ENCODE assay signal across 9 cellular contexts in the genomic region with DNA sequence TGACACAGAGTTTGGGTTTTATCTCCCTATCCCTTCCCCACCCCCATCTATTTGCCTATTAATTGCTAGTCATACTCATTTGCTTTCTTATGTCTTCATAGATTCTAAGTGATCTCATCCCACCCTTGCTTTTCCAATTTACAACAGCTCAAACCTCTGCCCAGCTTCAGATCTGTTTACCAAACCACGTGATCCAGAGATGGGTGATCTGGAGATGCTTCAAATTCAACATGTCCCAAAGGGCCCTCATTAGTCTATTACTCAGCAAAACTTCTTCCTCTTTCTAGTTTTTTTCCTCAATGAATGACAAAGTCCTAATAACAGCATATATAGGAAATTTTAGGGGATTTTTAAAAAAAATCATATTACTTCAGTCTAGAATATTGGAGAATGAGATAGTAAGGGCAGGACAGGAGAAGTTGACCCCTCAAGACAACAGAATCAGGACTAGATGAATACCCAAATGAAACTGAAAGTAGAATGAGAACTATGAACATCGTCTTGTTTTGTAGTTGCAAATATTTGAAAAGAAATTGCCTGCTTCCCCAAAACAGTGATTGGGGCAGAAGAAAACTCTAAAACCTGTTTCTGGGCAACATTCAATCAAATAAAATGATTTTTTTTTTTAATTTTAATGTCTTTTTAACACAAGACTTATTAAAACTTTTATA.
DNase-seq lines count a peak whose midpoint lies in the region; ATAC-seq and TF ChIP-seq lines count a peak whose summit lies in the region.
"Had no signal": no experiment of that assay in that cellular context is flagged by ENCODE, and none has a peak within 500 bp of the region (broad histone marks: within the 10 kb centered on the region; RNA-seq: fewer than 3 reads in every experiment).

No MANE protein-coding gene starts in this region.

- CTCF ChIA-PET in A673 (lab: Charles Lee), result no interaction called here

- peaks cover 7% of the 10 kb centered on the region for H3K4me1 Mint-ChIP-seq in activated CD4-positive, alpha-beta T cell treated with anti-CD3 and anti-CD28 coated beads, Interleukin-2, amount 10 ng/mL, durations not matched to agents 24 days and 14 days
- H3K4me1 Mint-ChIP-seq in activated T-helper 17 cell treated with anti-CD3 and anti-CD28 coated beads, Interleukin-2, amount 50 U/mL, for 72 hours, result peaks cover 7% of the 10 kb centered on the region
- H3K4me1 Mint-ChIP-seq in stimulated activated effector memory CD8-positive, alpha-beta T cell treated with anti-CD3 and anti-CD28 coated beads, Interleukin-12 subunit alpha, Interleukin-12 subunit beta, amount 100 ng/mL, for 72 hours, result peaks cover 9% of the 10 kb centered on the region

- POLR2A ChIA-PET in A673 (lab: Charles Lee; ENCODE audit: low non-redundant PET), result no interaction called here

- H3K27ac ChIP-seq in A673 (ENCODE audit: low read depth, low read length, poor library complexity, severe bottlenecking), result no peak overlapping the region
- H3K27ac ChIP-seq: body of pancreas had no signal

- no peaks in the 10 kb centered on the region for H3K4me1 ChIP-seq in A673 (ENCODE audit: insufficient read depth, low read length, poor library complexity, severe bottlenecking)
- H3K4me1 ChIP-seq: body of pancreas had no signal

- no peak overlapping the region for H3K4me3 ChIP-seq in A673 (ENCODE audit: low read depth, low read length, poor library complexity, severe bottlenecking)
- H3K4me3 ChIP-seq: body of pancreas had no signal

- no peaks in the 10 kb centered on the region for H3K36me3 ChIP-seq in A673 (ENCODE audit: insufficient read depth, low read length, poor library complexity, severe bottlenecking)

- H3K27me3 Mint-ChIP-seq in activated CD4-positive, alpha-beta T cell treated with anti-CD3 and anti-CD28 coated beads, Interleukin-2, amount 10 ng/mL, durations not matched to agents 24 days and 14 days, result peaks cover 2% of the 10 kb centered on the region
- no peaks in the 10 kb centered on the region for H3K27me3 Mint-ChIP-seq in activated T-helper 17 cell treated with anti-CD3 and anti-CD28 coated beads, Interleukin-2, amount 50 U/mL, for 72 hours

- H3K9me3 ChIP-seq in A673 (ENCODE audit: low read depth, low read length, poor library complexity, severe bottlenecking), result no peaks in the 10 kb centered on the region
- H3K9me3 ChIP-seq: body of pancreas had no signal

- H3K27ac Mint-ChIP-seq in activated CD4-positive, alpha-beta T cell treated with anti-CD3 and anti-CD28 coated beads, Interleukin-2, amount 10 ng/mL, durations not matched to agents 24 days and 14 days, result no peak overlapping the region
- H3K27ac Mint-ChIP-seq in activated T-helper 17 cell treated with anti-CD3 and anti-CD28 coated beads, Interleukin-2, amount 50 U/mL, for 72 hours, result peak overlapping the region; percentile 67
- H3K27ac Mint-ChIP-seq in stimulated activated effector memory CD8-positive, alpha-beta T cell treated with anti-CD3 and anti-CD28 coated beads, Interleukin-12 subunit alpha, Interleukin-12 subunit beta, amount 100 ng/mL, for 72 hours, result peak overlapping the region; percentile 67

- H3K4me3 Mint-ChIP-seq in activated CD4-positive, alpha-beta T cell treated with anti-CD3 and anti-CD28 coated beads, Interleukin-2, amount 10 ng/mL, durations not matched to agents 24 days and 14 days, result peak overlapping the region; percentile 41
- H3K4me3 Mint-ChIP-seq in activated T-helper 17 cell treated with anti-CD3 and anti-CD28 coated beads, Interleukin-2, amount 50 U/mL, for 72 hours, result peak overlapping the region; percentile 53
- peak overlapping the region; percentile 44 for H3K4me3 Mint-ChIP-seq in stimulated activated effector memory CD8-positive, alpha-beta T cell treated with anti-CD3 and anti-CD28 coated beads, Interleukin-12 subunit alpha, Interleukin-12 subunit beta, amount 100 ng/mL, for 72 hours

- intact Hi-C loops in activated CD4-positive, alpha-beta T cell treated with anti-CD3 and anti-CD28 coated beads, Interleukin-2, amount 10 ng/mL, durations not matched to agents 24 days and 14 days (cut with micrococcal nuclease), result no loop called here
- intact Hi-C loops in A673 (cut with micrococcal nuclease; ENCODE audit: unreplicated experiment), result no loop called here

- no TSS peak for BruUV-seq in A673 (replicated peaks; lab: Mats Ljungman, UMichigan)

- no peaks in the 10 kb centered on the region for H3K27me3 ChIP-seq in A673 (replicated peaks; ENCODE audit: insufficient read depth, low read depth, low read length, poor library complexity)
- H3K27me3 ChIP-seq: body of pancreas had no signal

- DNase-seq in activated CD4-positive, alpha-beta T cell treated with anti-CD3 and anti-CD28 coated beads, Interleukin-2, amount 10 ng/mL, durations not matched to agents 24 days and 14 days, result peak; percentile 43
- DNase-seq in activated CD4-positive, alpha-beta T cell treated with anti-CD3 and anti-CD28 coated beads, Interleukin-2, amount 50 U/mL, for 1 hour, result no peak
- DNase-seq in stimulated activated effector memory CD8-positive, alpha-beta T cell treated with anti-CD3 and anti-CD28 coated beads, Interleukin-12 subunit alpha, Interleukin-12 subunit beta, amount 100 ng/mL, for 72 hours (ENCODE audit: low spot score in 2 of 2), result no peak
- DNase-seq in A673 (ENCODE audit: low spot score) (no peak), GM10266 (ENCODE audit: extremely low spot score) (no peak)
- DNase-seq: body of pancreas had no signal

- peaks cover 6% of the 10 kb centered on the region for H3K9me3 Mint-ChIP-seq in activated CD4-positive, alpha-beta T cell treated with anti-CD3 and anti-CD28 coated beads, Interleukin-2, amount 10 ng/mL, durations not matched to agents 24 days and 14 days
- peaks cover 11% of the 10 kb centered on the region for H3K9me3 Mint-ChIP-seq in activated T-helper 17 cell treated with anti-CD3 and anti-CD28 coated beads, Interleukin-2, amount 50 U/mL, for 72 hours
- peaks cover 5% of the 10 kb centered on the region for H3K9me3 Mint-ChIP-seq in stimulated activated effector memory CD8-positive, alpha-beta T cell treated with anti-CD3 and anti-CD28 coated beads, Interleukin-12 subunit alpha, Interleukin-12 subunit beta, amount 100 ng/mL, for 72 hours

- TF ChIP-seq CTCF in A673 (conservative IDR thresholded peaks at IDR 0.05; ENCODE audit: low read depth, low read length) (no peak), GM10266 (IDR thresholded peaks at IDR 0.05; ENCODE audit: control insufficient read depth, insufficient read depth, low read depth, missing control alignments) (no peak)

- peak; percentile 69 for ATAC-seq in HG03095 (IDR thresholded peaks at IDR 0.05; ENCODE audit: unreplicated experiment)
- no peak for ATAC-seq in activated T-helper 17 cell treated with anti-CD3 and anti-CD28 coated beads, Interleukin-2, amount 50 U/mL, for 72 hours (replicated peaks)
- ATAC-seq in stimulated activated effector memory CD8-positive, alpha-beta T cell treated with anti-CD3 and anti-CD28 coated beads, Interleukin-12 subunit alpha, Interleukin-12 subunit beta, amount 100 ng/mL, for 72 hours, result no peak
- no peak for ATAC-seq in GM21360 (IDR thresholded peaks at IDR 0.05; ENCODE audit: unreplicated experiment)
- ATAC-seq: body of pancreas had no signal

- no peaks in the 10 kb centered on the region for H3K36me3 Mint-ChIP-seq in activated CD4-positive, alpha-beta T cell treated with anti-CD3 and anti-CD28 coated beads, Interleukin-2, amount 10 ng/mL, durations not matched to agents 24 days and 14 days (ENCODE audit: low read depth)
- no peaks in the 10 kb centered on the region for H3K36me3 Mint-ChIP-seq in activated T-helper 17 cell treated with anti-CD3 and anti-CD28 coated beads, Interleukin-2, amount 50 U/mL, for 72 hours (ENCODE audit: low read depth)
- no peaks in the 10 kb centered on the region for H3K36me3 Mint-ChIP-seq in stimulated activated effector memory CD8-positive, alpha-beta T cell treated with anti-CD3 and anti-CD28 coated beads, Interleukin-12 subunit alpha, Interleukin-12 subunit beta, amount 100 ng/mL, for 72 hours
